9 cellular contexts compared by ENCODE assay signal in the genomic region with DNA sequence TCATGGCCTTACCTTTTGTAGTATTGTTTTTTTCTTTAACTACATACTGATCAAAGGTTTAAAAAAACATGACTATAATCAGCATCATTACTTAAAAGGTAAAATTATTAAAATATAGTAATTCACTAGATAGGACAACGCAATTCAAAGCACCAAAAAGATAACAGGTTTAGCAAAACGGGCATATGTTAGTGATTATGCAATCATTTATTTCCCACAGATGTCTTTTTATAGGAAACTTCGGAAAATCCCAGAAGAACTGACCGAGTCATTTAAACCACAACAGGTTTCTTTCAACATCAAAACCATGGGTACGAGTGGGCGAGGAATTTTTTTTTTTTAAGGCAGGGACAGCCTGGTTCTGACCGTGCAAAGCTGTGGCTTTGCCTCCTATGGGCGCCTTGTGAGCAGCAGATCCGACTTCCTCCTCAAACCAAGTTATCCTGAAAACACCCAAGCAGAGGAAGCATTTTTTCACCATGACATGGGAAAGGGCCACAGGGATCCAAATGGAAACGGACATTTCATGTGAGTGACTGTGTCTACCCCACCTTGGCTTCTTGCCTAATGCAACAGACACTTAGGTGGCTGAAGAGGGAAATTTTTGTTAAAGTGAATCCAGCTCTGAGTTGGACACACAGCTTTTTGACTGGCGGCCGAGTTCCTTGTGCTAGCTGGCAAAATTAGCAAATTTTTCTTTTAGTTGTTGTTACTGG.
DNase-seq lines count a peak whose midpoint lies in the region; ATAC-seq, FAIRE-seq and TF ChIP-seq lines count a peak whose summit lies in the region.
"Had no signal": no experiment of that assay in that cellular context is flagged by ENCODE, and none has a peak within 500 bp of the region (broad histone marks: within the 10 kb centered on the region; RNA-seq: fewer than 3 reads in every experiment).

No MANE protein-coding gene starts in this region.

- FAIRE-seq in small intestine (lab: Jason Lieb, UNC) = no peak

- intact Hi-C loops in psoas muscle (cut with DNase I) = no loop called here

- H3K4me1 ChIP-seq in SJSA1 (replicated peaks) (peaks cover 17% of the 10 kb centered on the region), psoas muscle (no peaks in the 10 kb centered on the region), small intestine (ENCODE audit: control insufficient read depth in 2 of 2, insufficient read depth in 1 of 2, low read depth in 1 of 2, low read length in 1 of 2) (no peaks in the 10 kb centered on the region)

- DNase-seq in DMS 273 (lab: John Stamatoyannopoulos, UW; ENCODE audit: unreplicated experiment) = peak; percentile 60
- peak; percentile 89 to 94 for DNase-seq in SJSA1 (ENCODE audit: low read depth in 1 of 2, low spot score in 2 of 2)
- peak; percentile 97 for DNase-seq in fibroblast of the aortic adventitia (ENCODE audit: low read depth)
- peak; percentile 59 to 61 for DNase-seq in psoas muscle
- DNase-seq in GDM1 (lab: John Stamatoyannopoulos, UW) = no peak
- no peak for DNase-seq in GF-D8 (lab: John Stamatoyannopoulos, UW)
- no peak for DNase-seq in small intestine
- DNase-seq in midbrain (lab: John Stamatoyannopoulos, UW) = no peak

- H3K36me3 ChIP-seq in SJSA1 (no peaks in the 10 kb centered on the region), psoas muscle (ENCODE audit: insufficient read depth in 1 of 2, low read depth in 1 of 2) (no peaks in the 10 kb centered on the region), small intestine (ENCODE audit: control insufficient read depth in 2 of 2, insufficient read depth in 2 of 2, low read length in 2 of 2) (no peaks in the 10 kb centered on the region)

- TF ChIP-seq CTCF in fibroblast of the aortic adventitia (IDR thresholded peaks at IDR 0.05; ENCODE audit: insufficient read depth, low read length) = peak; percentile 30
- TF ChIP-seq CTCF in psoas muscle (IDR thresholded peaks at IDR 0.05) = no peak

- WGBS in psoas muscle, 3 donors = 33 to 46% (median 33%) methylated on average over 12 of the region's 12 CpGs
- 76 to 77% (median 76%) methylated on average over 12 of the region's 12 CpGs for WGBS in small intestine, 3 donors

- H3K27ac ChIP-seq in SJSA1 (peak overlapping the region; percentile 91), psoas muscle (peak overlapping the region; percentile 34), small intestine (ENCODE audit: low read depth in 1 of 2, low read length in 1 of 2) (peak overlapping the region in 1 of 2 donors; percentile 54)

- H3K4me3 ChIP-seq in SJSA1 = no peak overlapping the region
- H3K4me3 ChIP-seq in fibroblast of the aortic adventitia (ENCODE audit: low read depth, low read length) = peak overlapping the region; percentile 26
- H3K4me3 ChIP-seq in psoas muscle = no peak overlapping the region
- H3K4me3 ChIP-seq in small intestine (ENCODE audit: low read depth in 1 of 2, low read length in 2 of 2) = no peak overlapping the region

- no peaks in the 10 kb centered on the region for H3K9me3 ChIP-seq in SJSA1 (replicated peaks)
- no peaks in the 10 kb centered on the region for H3K9me3 ChIP-seq in psoas muscle
- no peaks in the 10 kb centered on the region for H3K9me3 ChIP-seq in small intestine (ENCODE audit: control insufficient read depth, low read depth)

- peak in 3 of 4 donors; percentile 39 to 63 (median 47) for ATAC-seq in psoas muscle
- ATAC-seq: HCT116 had no signal

- H3K27me3 ChIP-seq in SJSA1 (replicated peaks) = no peaks in the 10 kb centered on the region
- no peaks in the 10 kb centered on the region for H3K27me3 ChIP-seq in psoas muscle (ENCODE audit: insufficient read depth in 3 of 3, low read length in 2 of 3)
- no peaks in the 10 kb centered on the region for H3K27me3 ChIP-seq in small intestine (ENCODE audit: control insufficient read depth in 2 of 2, insufficient read depth in 2 of 2, low read length in 2 of 2)

Comparison
In these comparisons a context has a peak if more than half of its experiments do, and no peak if none do; other contexts are left out.
1. DNase-seq: peak in DMS 273 (single experiment), SJSA1 (2 of 2), fibroblast of the aortic adventitia (single experiment) and psoas muscle (2 of 2); none in GDM1 (single experiment), GF-D8 (single experiment), small intestine (single experiment) and midbrain (single experiment).